11 cellular contexts compared by ENCODE assay signal in the genomic region with DNA sequence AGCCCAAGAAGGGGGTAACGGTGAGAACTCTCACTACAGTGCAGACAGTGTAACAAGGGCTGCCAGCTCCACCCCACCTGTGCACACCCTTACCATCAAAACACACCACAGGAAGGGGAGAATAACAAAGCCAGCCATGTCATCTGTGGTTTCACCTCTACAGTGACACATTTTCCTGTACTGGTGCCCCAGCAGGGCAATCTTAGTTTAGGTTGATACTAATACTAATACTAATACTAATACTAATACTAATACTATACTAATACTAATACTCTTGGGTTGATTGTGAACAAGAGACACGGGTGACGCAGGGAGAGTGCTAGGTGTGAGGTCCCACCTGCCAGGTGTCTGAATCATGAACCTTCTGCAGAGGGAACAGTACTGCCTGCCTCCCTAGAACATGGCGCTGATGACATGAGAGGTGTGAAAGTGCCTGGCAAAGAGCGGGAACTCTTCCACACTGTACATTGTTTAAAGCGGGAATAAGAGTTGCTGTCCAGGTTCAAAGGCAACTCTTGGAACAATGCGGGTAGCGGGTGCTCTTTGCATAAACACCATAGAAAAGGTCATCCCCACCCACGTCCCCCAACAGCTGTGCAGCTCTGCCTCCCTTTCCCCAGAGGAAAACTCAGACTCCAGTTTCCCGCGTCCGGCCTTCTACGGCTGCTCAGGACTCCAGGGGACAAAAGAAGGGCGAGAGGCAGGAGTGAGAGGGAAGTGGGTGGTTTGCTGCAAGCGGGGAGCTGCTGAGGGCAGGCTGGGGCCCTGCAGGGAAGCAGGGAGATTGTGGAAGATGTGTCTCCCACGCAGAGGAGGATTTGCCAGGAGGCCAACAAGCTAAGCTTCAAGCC. TPM values are rescaled to one million over a fixed set of nuclear protein-coding genes. Genes with fewer than 3 reads are reported as not detected.
DNase-seq lines count a peak whose midpoint lies in the region; ATAC-seq and TF ChIP-seq lines count a peak whose summit lies in the region.
"Had no signal": no experiment of that assay in that cellular context is flagged by ENCODE, and none has a peak within 500 bp of the region (broad histone marks: within the 10 kb centered on the region; RNA-seq: fewer than 3 reads in every experiment).

No MANE protein-coding gene starts in this region.

- no peak overlapping the region for H2AFZ ChIP-seq in DND-41 (ENCODE audit: low read depth, low read length)
- H2AFZ ChIP-seq in OCI-LY7 (ENCODE audit: low read length): no peak overlapping the region

- no peaks in the 10 kb centered on the region for H3K27me3 ChIP-seq in DND-41 (ENCODE audit: insufficient read depth, low read length, poor library complexity)

- intact Hi-C loops in OCI-LY7 (cut with micrococcal nuclease; ENCODE audit: unreplicated experiment): loop anchor here (2.0 kb wide), 2 partner anchors 41 to 65 kb away; a partner anchor contains a TSS
- intact Hi-C loops in activated T-helper 2 cell treated with anti-CD3 and anti-CD28 coated beads, Interferon-gamma antibody, Interleukin-2, Interleukin-4, amounts not matched to agents 10 μg/mL and 5 μg/mL and 100 μg/mL, durations not matched to agents 14 hours and 24 hours and 36 hours (cut with micrococcal nuclease): loop anchor here (2.0 kb wide), 1 partner anchor 229 kb away; no protein-coding TSS in a partner anchor

- H3K27ac Mint-ChIP-seq in activated T-helper 2 cell treated with anti-CD3 and anti-CD28 coated beads, Interferon-gamma antibody, Interleukin-2, Interleukin-4, amounts not matched to agents 10 μg/mL and 5 μg/mL and 100 μg/mL, durations not matched to agents 14 hours and 24 hours and 36 hours: peak overlapping the region; percentile 94

- peaks cover 54% of the 10 kb centered on the region for H3K4me1 Mint-ChIP-seq in activated T-helper 2 cell treated with anti-CD3 and anti-CD28 coated beads, Interferon-gamma antibody, Interleukin-2, Interleukin-4, amounts not matched to agents 10 μg/mL and 5 μg/mL and 100 μg/mL, durations not matched to agents 14 hours and 24 hours and 36 hours (ENCODE audit: low read depth)

- TF ChIP-seq CTCF in DND-41 (IDR thresholded peaks at IDR 0.05; ENCODE audit: borderline replicate concordance, extremely low read depth, low read length, poor library complexity, severe bottlenecking) (no peak), OCI-LY7 (conservative IDR thresholded peaks at IDR 0.05; ENCODE audit: low read length) (no peak)

- no peaks in the 10 kb centered on the region for H3K36me3 ChIP-seq in DND-41 (ENCODE audit: insufficient read depth, low read length)
- H3K36me3 ChIP-seq in OCI-LY7 (ENCODE audit: insufficient read depth, low read length): no peaks in the 10 kb centered on the region

- peak overlapping the region; percentile 5 for H3K4me3 Mint-ChIP-seq in activated T-helper 2 cell treated with anti-CD3 and anti-CD28 coated beads, Interferon-gamma antibody, Interleukin-2, Interleukin-4, amounts not matched to agents 10 μg/mL and 5 μg/mL and 100 μg/mL, durations not matched to agents 14 hours and 24 hours and 36 hours (ENCODE audit: low read depth)

- POLR2A ChIA-PET in OCI-LY7 (lab: Charles Lee): interaction anchor here (1.0 to 1.4 kb wide), 2 partner anchors 64 to 101 kb away, joined by 4 to 6 read pairs; no protein-coding TSS in a partner anchor

- H3K4me1 ChIP-seq in DND-41 (ENCODE audit: insufficient read depth, low read length) (peaks cover 15% of the 10 kb centered on the region), OCI-LY7 (ENCODE audit: insufficient read depth, low read length, poor library complexity, severe bottlenecking) (peaks cover 12% of the 10 kb centered on the region)

- no peak overlapping the region for H3K4me3 ChIP-seq in DND-41 (ENCODE audit: low read depth in 1 of 2, low read length in 2 of 2)
- H3K4me3 ChIP-seq in OCI-LY7 (ENCODE audit: low read depth, low read length, poor library complexity, severe bottlenecking): no peak overlapping the region

- no peaks in the 10 kb centered on the region for H3K9me3 Mint-ChIP-seq in activated T-helper 2 cell treated with anti-CD3 and anti-CD28 coated beads, Interferon-gamma antibody, Interleukin-2, Interleukin-4, amounts not matched to agents 10 μg/mL and 5 μg/mL and 100 μg/mL, durations not matched to agents 14 hours and 24 hours and 36 hours

- H3K9me3 ChIP-seq in DND-41 (ENCODE audit: insufficient read depth, low read length, severe bottlenecking) (no peaks in the 10 kb centered on the region), OCI-LY7 (ENCODE audit: low read length) (no peaks in the 10 kb centered on the region)

- H3K79me2 ChIP-seq in DND-41 (ENCODE audit: insufficient read depth, low read length) (no peaks in the 10 kb centered on the region), OCI-LY7 (ENCODE audit: insufficient read depth, low read depth, low read length) (no peaks in the 10 kb centered on the region)

- in situ Hi-C loops in ACHN (cut with HindIII; ENCODE audit: low pct_ligation_motif_present, low pct_unique_long_range_greater_than_20kb, low sequenced_read_pairs): no loop called here

- peak; percentile 65 for DNase-seq in DND-41
- peak; percentile 42 for DNase-seq in OCI-LY7 (ENCODE audit: low spot score)
- peak; percentile 65 for DNase-seq in activated T-helper 2 cell treated with anti-CD3 and anti-CD28 coated beads, Interferon-gamma antibody, Interleukin-2, Interleukin-4, amounts not matched to agents 10 μg/mL and 5 μg/mL and 100 μg/mL, durations not matched to agents 14 hours and 24 hours and 36 hours (ENCODE audit: low spot score)
- DNase-seq in stimulated activated CD4-positive, alpha-beta T cell treated with anti-CD3 and anti-CD28 coated beads, Interleukin-12 subunit alpha, Interleukin-12 subunit beta, amount 100 ng/mL, for 24 hours (ENCODE audit: low read depth in 2 of 2): peak; percentile 27 to 32
- no peak for DNase-seq in NOMO-1 (lab: John Stamatoyannopoulos, UW; ENCODE audit: unreplicated experiment in 2 of 2)
- DNase-seq in kidney tubule cell (ENCODE audit: low spot score): no peak
- no peak for DNase-seq in ACHN
- no peak for DNase-seq in DMS53 (lab: John Stamatoyannopoulos, UW)
- DNase-seq: cortex of kidney, NCI-H524 treated with DMSO at 0.1 percent for 48 hours had no signal

- CTCF ChIA-PET in OCI-LY7 (lab: Charles Lee; ENCODE audit: unreplicated experiment): interaction anchor here (0.6 to 1.0 kb wide), 3 partner anchors 206 to 928 kb away, joined by 3 read pairs; no protein-coding TSS in a partner anchor

- H3K27me3 Mint-ChIP-seq in activated T-helper 2 cell treated with anti-CD3 and anti-CD28 coated beads, Interferon-gamma antibody, Interleukin-2, Interleukin-4, amounts not matched to agents 10 μg/mL and 5 μg/mL and 100 μg/mL, durations not matched to agents 14 hours and 24 hours and 36 hours (ENCODE audit: low read depth): no peaks in the 10 kb centered on the region

- no peaks in the 10 kb centered on the region for H3K36me3 Mint-ChIP-seq in activated T-helper 2 cell treated with anti-CD3 and anti-CD28 coated beads, Interferon-gamma antibody, Interleukin-2, Interleukin-4, amounts not matched to agents 10 μg/mL and 5 μg/mL and 100 μg/mL, durations not matched to agents 14 hours and 24 hours and 36 hours (ENCODE audit: low read depth)

- no peak overlapping the region for H3K4me2 ChIP-seq in DND-41 (ENCODE audit: insufficient read depth, low read length)
- no peak overlapping the region for H3K4me2 ChIP-seq in OCI-LY7 (ENCODE audit: low read length)

- no peaks in the 10 kb centered on the region for H3K9me2 ChIP-seq in OCI-LY7 (ENCODE audit: insufficient read depth, low read length)

- no peak overlapping the region for H3K9ac ChIP-seq in DND-41 (ENCODE audit: low read depth, low read length)

- H4K20me1 ChIP-seq in DND-41 (ENCODE audit: insufficient read depth, low read length) (no peaks in the 10 kb centered on the region), OCI-LY7 (ENCODE audit: insufficient read depth, low read length) (no peaks in the 10 kb centered on the region)

- peak; percentile 87 for ATAC-seq in DND-41 (ENCODE audit: insufficient read depth, low read depth)

- BruUV-seq in OCI-LY7 (replicated peaks; lab: Mats Ljungman, UMichigan): no TSS peak

- H3K27ac ChIP-seq in DND-41 (ENCODE audit: low read length): 0 out of 2 replicates have a peak overlapping the region, but pooled peaks have one; percentile 50
- no peak overlapping the region for H3K27ac ChIP-seq in OCI-LY7 (ENCODE audit: low read depth, low read length, poor library complexity, severe bottlenecking)

RNA-seq across cellular contexts. Expression of a gene that starts 25.0 kb away (rescaled TPM):
- total RNA-seq in OCI-LY7 (2014; rRNA removed; shearing (Covaris generic)): 0.03 TPM in 1 of 2 replicates, not detected in the other
- total RNA-seq in OCI-LY7 (2022): not detected in 2 replicates
- not detected in 2 replicates for total RNA-seq in activated T-helper 2 cell treated with anti-CD3 and anti-CD28 coated beads, Interferon-gamma antibody, Interleukin-2, Interleukin-4, amounts not matched to agents 10 μg/mL and 5 μg/mL and 100 μg/mL, durations not matched to agents 14 hours and 24 hours and 36 hours

RNA-seq across cellular contexts. Expression of a gene that starts 34.9 kb away (rescaled TPM):
- total RNA-seq in OCI-LY7 (2014; rRNA removed; shearing (Covaris generic)): 0.06 and 0.08 TPM in 2 replicates
- 0.67 and 0.90 TPM in 2 replicates for total RNA-seq in OCI-LY7 (2022)
- 1.7 and 1.9 TPM in 2 replicates for total RNA-seq in activated T-helper 2 cell treated with anti-CD3 and anti-CD28 coated beads, Interferon-gamma antibody, Interleukin-2, Interleukin-4, amounts not matched to agents 10 μg/mL and 5 μg/mL and 100 μg/mL, durations not matched to agents 14 hours and 24 hours and 36 hours
- total RNA-seq: mucosa of gallbladder had no signal

Comparison
In these comparisons a context has a peak if more than half of its experiments do, and no peak if none do; other contexts are left out.
1. DNase-seq: peak in DND-41 (single experiment), OCI-LY7 (single experiment), activated T-helper 2 cell treated with anti-CD3 and anti-CD28 coated beads, Interferon-gamma antibody, Interleukin-2, Interleukin-4, amounts not matched to agents 10 μg/mL and 5 μg/mL and 100 μg/mL, durations not matched to agents 14 hours and 24 hours and 36 hours (single experiment) and stimulated activated CD4-positive, alpha-beta T cell treated with anti-CD3 and anti-CD28 coated beads, Interleukin-12 subunit alpha, Interleukin-12 subunit beta, amount 100 ng/mL, for 24 hours (2 of 2); none in NOMO-1 (0 of 2), kidney tubule cell (single experiment), ACHN (single experiment) and DMS53 (single experiment).